In genomic region chr12:105892362-105892910, GRCh38 we compare ENCODE assay signal across 31 cellular contexts.
"Had no signal": no experiment of that assay in that cellular context is flagged by ENCODE, and none has a peak within 500 bp of the region (broad histone marks: within the 10 kb centered on the region; RNA-seq: fewer than 3 reads in every experiment).

No MANE protein-coding gene starts in this region.

- H3K27ac ChIP-seq: adrenal gland, body of pancreas, colonic mucosa, epithelial cell of prostate, esophagus squamous epithelium had no signal

- H3K4me3 Mint-ChIP-seq: activated CD4-positive, alpha-beta memory T cell treated with anti-CD3 and anti-CD28 coated beads for 36 hours; activated CD4-positive, alpha-beta T cell treated with anti-CD3 and anti-CD28 coated beads for 36 hours; activated CD4-positive, alpha-beta T cell treated with anti-CD3 and anti-CD28 coated beads, Interleukin-2, amount 10 ng/mL, durations not matched to agents 24 days and 14 days; activated CD8-positive, alpha-beta memory T cell treated with anti-CD3 and anti-CD28 coated beads, Interleukin-2, amount 10 ng/mL, durations not matched to agents 7 days and 5 days; activated CD8-positive, alpha-beta T cell treated with anti-CD3 and anti-CD28 coated beads, Interleukin-2, amount 10 ng/mL, durations not matched to agents 7 days and 5 days; activated naive CD4-positive, alpha-beta T cell treated with anti-CD3 and anti-CD28 coated beads for 36 hours; activated naive CD4-positive, alpha-beta T cell treated with anti-CD3 and anti-CD28 coated beads, Interleukin-2, amount 50 U/mL, for 24 hours; activated naive CD8-positive, alpha-beta T cell treated with anti-CD3 and anti-CD28 coated beads for 36 hours; activated naive CD8-positive, alpha-beta T cell treated with anti-CD3 and anti-CD28 coated beads, Interleukin-2, amount 50 U/mL, for 24 hours; activated T-helper 1 cell treated with anti-CD3 and anti-CD28 coated beads, Interleukin-12 subunit alpha, Interleukin-12 subunit beta, Interleukin-2, Interleukin-4 antibody, amounts not matched to agents 30 ng/mL and 10 ng/mL and 1 ng/mL, durations not matched to agents 14 hours and 24 hours and 36 hours; T-helper 17 cell; T-helper 2 cell treated with Interferon-gamma antibody and Interleukin-4, amounts not matched to agents 5 μg/mL and 100 μg/mL, for 36 hours had no signal

- H3K27me3 Mint-ChIP-seq: activated CD4-positive, alpha-beta memory T cell treated with anti-CD3 and anti-CD28 coated beads for 36 hours; activated CD4-positive, alpha-beta T cell treated with anti-CD3 and anti-CD28 coated beads, Interleukin-2, amount 10 ng/mL, durations not matched to agents 24 days and 14 days; activated CD8-positive, alpha-beta memory T cell treated with anti-CD3 and anti-CD28 coated beads, Interleukin-2, amount 10 ng/mL, durations not matched to agents 7 days and 5 days; activated naive CD4-positive, alpha-beta T cell treated with anti-CD3 and anti-CD28 coated beads, Interleukin-2, amount 50 U/mL, for 24 hours; activated naive CD8-positive, alpha-beta T cell treated with anti-CD3 and anti-CD28 coated beads, Interleukin-2, amount 50 U/mL, for 24 hours had no signal

- H3K4me1 ChIP-seq: adrenal gland, body of pancreas, colonic mucosa had no signal

- H3K27ac Mint-ChIP-seq: activated CD4-positive, alpha-beta memory T cell treated with anti-CD3 and anti-CD28 coated beads for 36 hours; activated CD4-positive, alpha-beta T cell treated with anti-CD3 and anti-CD28 coated beads for 36 hours; activated CD4-positive, alpha-beta T cell treated with anti-CD3 and anti-CD28 coated beads, Interleukin-2, amount 10 ng/mL, durations not matched to agents 24 days and 14 days; activated CD8-positive, alpha-beta memory T cell treated with anti-CD3 and anti-CD28 coated beads, Interleukin-2, amount 10 ng/mL, durations not matched to agents 7 days and 5 days; activated CD8-positive, alpha-beta T cell treated with anti-CD3 and anti-CD28 coated beads, Interleukin-2, amount 10 ng/mL, durations not matched to agents 7 days and 5 days; activated naive CD4-positive, alpha-beta T cell treated with anti-CD3 and anti-CD28 coated beads for 36 hours; activated naive CD4-positive, alpha-beta T cell treated with anti-CD3 and anti-CD28 coated beads, Interleukin-2, amount 50 U/mL, for 24 hours; activated naive CD8-positive, alpha-beta T cell treated with anti-CD3 and anti-CD28 coated beads for 36 hours; activated naive CD8-positive, alpha-beta T cell treated with anti-CD3 and anti-CD28 coated beads, Interleukin-2, amount 50 U/mL, for 24 hours; activated T-helper 1 cell treated with anti-CD3 and anti-CD28 coated beads, Interleukin-12 subunit alpha, Interleukin-12 subunit beta, Interleukin-2, Interleukin-4 antibody, amounts not matched to agents 30 ng/mL and 10 ng/mL and 1 ng/mL, durations not matched to agents 14 hours and 24 hours and 36 hours; activated T-helper 2 cell treated with anti-CD3 and anti-CD28 coated beads, Interferon-gamma antibody, Interleukin-2, Interleukin-4, amounts not matched to agents 10 μg/mL and 5 μg/mL and 100 μg/mL, durations not matched to agents 14 hours and 24 hours and 36 hours; T-helper 17 cell; T-helper 2 cell treated with Interferon-gamma antibody and Interleukin-4, amounts not matched to agents 5 μg/mL and 100 μg/mL, for 36 hours had no signal

- H3K36me3 Mint-ChIP-seq: activated CD4-positive, alpha-beta memory T cell treated with anti-CD3 and anti-CD28 coated beads for 36 hours; activated CD8-positive, alpha-beta memory T cell treated with anti-CD3 and anti-CD28 coated beads, Interleukin-2, amount 10 ng/mL, durations not matched to agents 7 days and 5 days; activated naive CD4-positive, alpha-beta T cell treated with anti-CD3 and anti-CD28 coated beads, Interleukin-2, amount 50 U/mL, for 24 hours; activated naive CD8-positive, alpha-beta T cell treated with anti-CD3 and anti-CD28 coated beads for 36 hours had no signal

- ATAC-seq: activated CD4-positive, alpha-beta T cell treated with anti-CD3 and anti-CD28 coated beads for 36 hours; activated CD8-positive, alpha-beta memory T cell treated with anti-CD3 and anti-CD28 coated beads, Interleukin-2, amount 10 ng/mL, durations not matched to agents 7 days and 5 days; activated CD8-positive, alpha-beta T cell treated with anti-CD3 and anti-CD28 coated beads, Interleukin-2, amount 10 ng/mL, durations not matched to agents 7 days and 5 days; activated naive CD8-positive, alpha-beta T cell treated with anti-CD3 and anti-CD28 coated beads, Interleukin-2, amount 50 U/mL, for 24 hours; body of pancreas; T-helper 17 cell had no signal

- H3K4me1 Mint-ChIP-seq: activated CD4-positive, alpha-beta T cell treated with anti-CD3 and anti-CD28 coated beads for 36 hours; activated CD4-positive, alpha-beta T cell treated with anti-CD3 and anti-CD28 coated beads, Interleukin-2, amount 10 ng/mL, durations not matched to agents 24 days and 14 days; activated CD8-positive, alpha-beta memory T cell treated with anti-CD3 and anti-CD28 coated beads, Interleukin-2, amount 10 ng/mL, durations not matched to agents 7 days and 5 days; activated naive CD4-positive, alpha-beta T cell treated with anti-CD3 and anti-CD28 coated beads, Interleukin-2, amount 50 U/mL, for 24 hours; activated naive CD8-positive, alpha-beta T cell treated with anti-CD3 and anti-CD28 coated beads for 36 hours; activated naive CD8-positive, alpha-beta T cell treated with anti-CD3 and anti-CD28 coated beads, Interleukin-2, amount 50 U/mL, for 24 hours; T-helper 17 cell had no signal

- H3K9me3 Mint-ChIP-seq: activated CD4-positive, alpha-beta memory T cell treated with anti-CD3 and anti-CD28 coated beads for 36 hours; activated CD4-positive, alpha-beta T cell treated with anti-CD3 and anti-CD28 coated beads, Interleukin-2, amount 10 ng/mL, durations not matched to agents 24 days and 14 days; activated naive CD4-positive, alpha-beta T cell treated with anti-CD3 and anti-CD28 coated beads for 36 hours; activated naive CD4-positive, alpha-beta T cell treated with anti-CD3 and anti-CD28 coated beads, Interleukin-2, amount 50 U/mL, for 24 hours; activated naive CD8-positive, alpha-beta T cell treated with anti-CD3 and anti-CD28 coated beads for 36 hours; activated T-helper 1 cell treated with anti-CD3 and anti-CD28 coated beads, Interleukin-12 subunit alpha, Interleukin-12 subunit beta, Interleukin-2, Interleukin-4 antibody, amounts not matched to agents 30 ng/mL and 10 ng/mL and 1 ng/mL, durations not matched to agents 14 hours and 24 hours and 36 hours; activated T-helper 2 cell treated with anti-CD3 and anti-CD28 coated beads, Interferon-gamma antibody, Interleukin-2, Interleukin-4, amounts not matched to agents 10 μg/mL and 5 μg/mL and 100 μg/mL, durations not matched to agents 14 hours and 24 hours and 36 hours; T-helper 2 cell treated with Interferon-gamma antibody and Interleukin-4, amounts not matched to agents 5 μg/mL and 100 μg/mL, for 36 hours had no signal

- H3K27me3 ChIP-seq: adrenal gland, body of pancreas, colonic mucosa, esophagus squamous epithelium had no signal

- DNase-seq: activated CD4-positive, alpha-beta memory T cell treated with anti-CD3 and anti-CD28 coated beads for 36 hours; activated CD4-positive, alpha-beta T cell treated with anti-CD3 and anti-CD28 coated beads for 36 hours; activated CD4-positive, alpha-beta T cell treated with anti-CD3 and anti-CD28 coated beads, Interleukin-2, amount 10 ng/mL, durations not matched to agents 24 days and 14 days; activated CD4-positive, CD25-positive, alpha-beta regulatory T cell; activated CD4-positive, CD25-positive, alpha-beta regulatory T cell treated with anti-CD3 and anti-CD28 coated beads, Interleukin-2, amount 50 U/mL, for 72 hours; activated CD8-positive, alpha-beta memory T cell treated with anti-CD3 and anti-CD28 coated beads, Interleukin-2, amount 10 ng/mL, durations not matched to agents 7 days and 5 days; activated CD8-positive, alpha-beta memory T cell treated with anti-CD3 and anti-CD28 coated beads, Interleukin-2, amount 50 U/mL, for 4 hours; activated CD8-positive, alpha-beta T cell treated with anti-CD3 and anti-CD28 coated beads, Interleukin-2, amount 10 ng/mL, durations not matched to agents 7 days and 5 days; activated effector memory CD4-positive, alpha-beta T cell treated with anti-CD3 and anti-CD28 coated beads, Interleukin-2, amount 50 U/mL, for 16 hours; activated naive CD4-positive, alpha-beta T cell treated with anti-CD3 and anti-CD28 coated beads for 36 hours; activated naive CD8-positive, alpha-beta T cell treated with anti-CD3 and anti-CD28 coated beads for 36 hours; activated naive CD8-positive, alpha-beta T cell treated with anti-CD3 and anti-CD28 coated beads, Interleukin-2, amount 50 U/mL, for 24 hours; activated T-cell treated with anti-CD3 and anti-CD28 coated beads, Interleukin-2, amount 50 U/mL, for 1 hour; activated T-cell treated with anti-CD3 and anti-CD28 coated beads, Interleukin-2, amount 50 U/mL, for 48 hours; adrenal gland; amygdala; aorta; body of pancreas; caudate nucleus; cerebellar nuclear complex; colonic mucosa; effector CD8-positive, alpha-beta T cell; esophagus squamous epithelium; head of caudate nucleus; T-helper 17 cell; T1000 had no signal
